In genomic region chr21:31008355-31008754, GRCh38 we compare ENCODE assay signal across 19 cellular contexts. TPM values are rescaled to one million over a fixed set of nuclear protein-coding genes. Genes with fewer than 3 reads are reported as not detected.
DNase-seq lines count a peak whose midpoint lies in the region; ATAC-seq, FAIRE-seq and TF ChIP-seq lines count a peak whose summit lies in the region.
"Had no signal": no experiment of that assay in that cellular context is flagged by ENCODE, and none has a peak within 500 bp of the region (broad histone marks: within the 10 kb centered on the region; RNA-seq: fewer than 3 reads in every experiment).

No MANE protein-coding gene starts in this region.

- H3K4me3 Mint-ChIP-seq in MCF 10A (ENCODE audit: unreplicated experiment), result no peak overlapping the region
- no peak overlapping the region for H3K4me3 Mint-ChIP-seq in activated T-cell treated with anti-CD3 and anti-CD28 coated beads, Interleukin-2, amount 50 U/mL, for 24 hours
- H3K4me3 Mint-ChIP-seq: CD14-positive monocyte; CD4-positive, alpha-beta memory T cell; H9 had no signal

- H3K36me3 ChIP-seq in breast epithelium (no peaks in the 10 kb centered on the region), bronchial epithelial cell (ENCODE audit: control insufficient read depth, insufficient read depth, low read length) (no peaks in the 10 kb centered on the region), A673 (ENCODE audit: insufficient read depth, low read length, poor library complexity, severe bottlenecking) (no peaks in the 10 kb centered on the region)
- H3K36me3 ChIP-seq: BLaER1 had no signal

- TF ChIP-seq POLR2A in breast epithelium (IDR thresholded peaks at IDR 0.05), result no peak

- CTCF ChIA-PET in MCF 10A (lab: Yijun Ruan, JAX) (interaction anchor here (0.7 kb wide), 1 partner anchor 28 kb away, joined by 3 read pairs; no protein-coding TSS in a partner anchor), A673 (lab: Charles Lee) (no interaction called here)

- intact Hi-C loops in MCF 10A (cut with micrococcal nuclease), result no loop called here
- intact Hi-C loops in breast epithelium (cut with DNase I; ENCODE audit: low total_unique reads), result no loop called here
- intact Hi-C loops in A673 (cut with micrococcal nuclease; ENCODE audit: unreplicated experiment), result no loop called here

- H3K4me1 ChIP-seq in breast epithelium (no peaks in the 10 kb centered on the region), foreskin keratinocyte (peaks cover 8% of the 10 kb centered on the region), A673 (ENCODE audit: insufficient read depth, low read length, poor library complexity, severe bottlenecking) (no peaks in the 10 kb centered on the region)
- H3K4me1 ChIP-seq: A549 had no signal

- FAIRE-seq in bronchial epithelial cell (lab: Jason Lieb, UNC), result no peak
- FAIRE-seq: A549, H1 had no signal

- H3K9me3 Mint-ChIP-seq in MCF 10A (ENCODE audit: unreplicated experiment), result peaks cover 5% of the 10 kb centered on the region
- H3K9me3 Mint-ChIP-seq in activated T-cell treated with anti-CD3 and anti-CD28 coated beads, Interleukin-2, amount 50 U/mL, for 24 hours, result peaks cover 4% of the 10 kb centered on the region

- no peak for TF ChIP-seq CTCF in MCF 10A (IDR thresholded peaks at IDR 0.05; ENCODE audit: unreplicated experiment)
- TF ChIP-seq CTCF in breast epithelium (IDR thresholded peaks at IDR 0.05), result no peak
- no peak for TF ChIP-seq CTCF in bronchial epithelial cell (IDR thresholded peaks at IDR 0.05; ENCODE audit: insufficient read depth, low read length, severe bottlenecking)
- TF ChIP-seq CTCF in foreskin keratinocyte (conservative IDR thresholded peaks at IDR 0.05), result no peak
- no peak for TF ChIP-seq CTCF in A673 (conservative IDR thresholded peaks at IDR 0.05; ENCODE audit: low read depth, low read length)

- POLR2A ChIA-PET in MCF 10A (lab: Yijun Ruan, JAX), result interaction anchor here (0.7 kb wide), 1 partner anchor 19 kb away, joined by 3 read pairs; no protein-coding TSS in a partner anchor
- POLR2A ChIA-PET in A673 (lab: Charles Lee; ENCODE audit: low non-redundant PET), result no interaction called here

- H3K9me3 ChIP-seq in breast epithelium (peaks cover 0 to 11% of the 10 kb centered on the region in 2 donors), A673 (ENCODE audit: low read depth, low read length, poor library complexity, severe bottlenecking) (no peaks in the 10 kb centered on the region)
- H3K9me3 ChIP-seq: A549 had no signal

- H3K27ac Mint-ChIP-seq in MCF 10A (ENCODE audit: low read depth, unreplicated experiment), result no peak overlapping the region
- H3K27ac Mint-ChIP-seq in activated T-cell treated with anti-CD3 and anti-CD28 coated beads, Interleukin-2, amount 50 U/mL, for 24 hours, result no peak overlapping the region
- H3K27ac Mint-ChIP-seq: H9 had no signal

- no TSS peak for BruUV-seq in MCF 10A (replicated peaks; lab: Mats Ljungman, UMichigan)
- BruUV-seq in A673 (replicated peaks; lab: Mats Ljungman, UMichigan), result no TSS peak

- H3K27me3 Mint-ChIP-seq in MCF 10A (ENCODE audit: insufficient read depth, unreplicated experiment), result peaks cover 17% of the 10 kb centered on the region
- H3K27me3 Mint-ChIP-seq in activated T-cell treated with anti-CD3 and anti-CD28 coated beads, Interleukin-2, amount 50 U/mL, for 24 hours, result peaks cover 4% of the 10 kb centered on the region

- DNase-seq in MCF 10A (ENCODE audit: unreplicated experiment), result peak; percentile 39
- DNase-seq in breast epithelium (ENCODE audit: low spot score in 2 of 2), result no peak
- DNase-seq in bronchial epithelial cell (ENCODE audit: low read depth), result peak; percentile 42
- DNase-seq in foreskin keratinocyte, result peak; percentile 53 to 80
- no peak for DNase-seq in activated T-cell treated with anti-CD3 and anti-CD28 coated beads, Interleukin-2, amount 50 U/mL, for 24 hours
- DNase-seq in A673 (ENCODE audit: low spot score), result no peak
- DNase-seq: CD4-positive, alpha-beta memory T cell; DMS153; DMS79; GF-D8; H9 had no signal

- H3K4me3 ChIP-seq in breast epithelium, result no peak overlapping the region
- H3K4me3 ChIP-seq in bronchial epithelial cell (ENCODE audit: low read depth, low read length), result no peak overlapping the region
- H3K4me3 ChIP-seq in A673 (ENCODE audit: low read depth, low read length, poor library complexity, severe bottlenecking), result no peak overlapping the region
- H3K4me3 ChIP-seq: A549, BLaER1 had no signal

- H3K27ac ChIP-seq in breast epithelium (no peak overlapping the region), foreskin keratinocyte (no peak overlapping the region), A673 (ENCODE audit: low read depth, low read length, poor library complexity, severe bottlenecking) (no peak overlapping the region)
- H3K27ac ChIP-seq: 22Rv1, A549, BLaER1 had no signal

- no peaks in the 10 kb centered on the region for H3K27me3 ChIP-seq in breast epithelium
- H3K27me3 ChIP-seq in bronchial epithelial cell (ENCODE audit: control insufficient read depth, insufficient read depth, low read length), result no peaks in the 10 kb centered on the region
- H3K27me3 ChIP-seq in foreskin keratinocyte, result peaks cover 4% of the 10 kb centered on the region
- H3K27me3 ChIP-seq in A673 (replicated peaks; ENCODE audit: insufficient read depth, low read depth, low read length, poor library complexity), result no peaks in the 10 kb centered on the region
- H3K27me3 ChIP-seq: BLaER1 had no signal

- ATAC-seq in foreskin keratinocyte (peak; percentile 99), HG02610 (IDR thresholded peaks at IDR 0.05; ENCODE audit: unreplicated experiment) (no peak)
- ATAC-seq: A549 had no signal

- no peaks in the 10 kb centered on the region for H3K4me1 Mint-ChIP-seq in MCF 10A (ENCODE audit: insufficient read depth, unreplicated experiment)
- peaks cover 19% of the 10 kb centered on the region for H3K4me1 Mint-ChIP-seq in activated T-cell treated with anti-CD3 and anti-CD28 coated beads, Interleukin-2, amount 50 U/mL, for 24 hours (ENCODE audit: low read depth)
- H3K4me1 Mint-ChIP-seq: CD14-positive monocyte had no signal

- H3K36me3 Mint-ChIP-seq in MCF 10A (ENCODE audit: insufficient read depth, unreplicated experiment), result no peaks in the 10 kb centered on the region
- no peaks in the 10 kb centered on the region for H3K36me3 Mint-ChIP-seq in activated T-cell treated with anti-CD3 and anti-CD28 coated beads, Interleukin-2, amount 50 U/mL, for 24 hours (ENCODE audit: low read depth)
- H3K36me3 Mint-ChIP-seq: CD14-positive monocyte; CD4-positive, alpha-beta memory T cell had no signal

RNA-seq across cellular contexts. Expression of gene KRTAP19-8, which starts 29.9 kb away (rescaled TPM):
- total RNA-seq in MCF 10A (2022) (not detected in 2 replicates), breast epithelium (not detected), bronchial epithelial cell (not detected in 2 replicates), foreskin keratinocyte (not detected in 2 replicates), A673 (2021) (not detected in 2 replicates)
- not detected in 2 replicates for polyA plus RNA-seq in foreskin keratinocyte
- total RNA-seq: CD4-positive, alpha-beta memory T cell; H1; H9; HT-29 had no signal
- polyA plus RNA-seq: A549; AG04450; CD14-positive monocyte; CD4-positive, alpha-beta memory T cell; H1 had no signal

Comparison
In these comparisons a context has a peak if more than half of its experiments do, and no peak if none do; other contexts are left out.
1. DNase-seq: peak in MCF 10A (single experiment), bronchial epithelial cell (single experiment) and foreskin keratinocyte (2 of 2); none in breast epithelium (0 of 2), activated T-cell treated with anti-CD3 and anti-CD28 coated beads, Interleukin-2, amount 50 U/mL, for 24 hours (single experiment) and A673 (single experiment).